8 cellular contexts compared by ENCODE assay signal in genomic region chr9:98451576-98451975, GRCh38.
"Had no signal": no experiment of that assay in that cellular context is flagged by ENCODE, and none has a peak within 500 bp of the region (broad histone marks: within the 10 kb centered on the region; RNA-seq: fewer than 3 reads in every experiment).

No MANE protein-coding gene starts in this region.

- DNase-seq: GDM1, GF-D8 had no signal

- H3K4me3 ChIP-seq: GM12878 had no signal

- ATAC-seq: GM12878 had no signal

- FAIRE-seq: G401.6, GM12878, GM12891, GM12892, GM18507, GM19239 had no signal
